In genomic region chr20:5855939-5856338, GRCh38 we compare ENCODE assay signal across 35 cellular contexts. TPM values are rescaled to one million over a fixed set of nuclear protein-coding genes. Genes with fewer than 3 reads are reported as not detected.
"Had no signal": no experiment of that assay in that cellular context is flagged by ENCODE, and none has a peak within 500 bp of the region (broad histone marks: within the 10 kb centered on the region; RNA-seq: fewer than 3 reads in every experiment).

No MANE protein-coding gene starts in this region.

- ATAC-seq: activated naive CD4-positive, alpha-beta T cell treated with anti-CD3 and anti-CD28 coated beads, Interleukin-2, amount 50 U/mL, for 72 hours; activated naive CD8-positive, alpha-beta T cell treated with anti-CD3 and anti-CD28 coated beads, Interleukin-2, amount 50 U/mL, for 24 hours; activated T-cell treated with anti-CD3 and anti-CD28 coated beads, Interleukin-2, amount 50 U/mL, for 4 hours; activated T-cell treated with anti-CD3 and anti-CD28 coated beads, Interleukin-2, amount 50 U/mL, for 72 hours; activated T-helper 17 cell treated with anti-CD3 and anti-CD28 coated beads, Interleukin-2, amount 50 U/mL, for 72 hours; body of pancreas had no signal

- FAIRE-seq: astrocyte, bronchial epithelial cell had no signal

- H3K9me3 ChIP-seq: adrenal gland, ascending aorta, body of pancreas, breast epithelium had no signal

- DNase-seq: activated effector memory CD4-positive, alpha-beta T cell treated with anti-CD3 and anti-CD28 coated beads, Interleukin-2, amount 50 U/mL, for 16 hours; activated effector memory CD4-positive, alpha-beta T cell treated with Interleukin-2 at 50 U/mL for 16 hours; activated gamma-delta T cell; activated gamma-delta T cell treated with Interleukin-2 at 50 U/mL for 16 hours; activated naive CD4-positive, alpha-beta T cell; activated naive CD4-positive, alpha-beta T cell treated with anti-CD3 and anti-CD28 coated beads for 36 hours; activated naive CD4-positive, alpha-beta T cell treated with anti-CD3 and anti-CD28 coated beads, Interleukin-2, amount 10 ng/mL, durations not matched to agents 7 days and 5 days; activated naive CD4-positive, alpha-beta T cell treated with Interleukin-2 at 50 U/mL for 16 hours; activated naive CD8-positive, alpha-beta T cell treated with anti-CD3 and anti-CD28 coated beads for 36 hours; activated naive CD8-positive, alpha-beta T cell treated with anti-CD3 and anti-CD28 coated beads, Interleukin-2, amount 10 ng/mL, durations not matched to agents 7 days and 5 days; activated naive CD8-positive, alpha-beta T cell treated with anti-CD3 and anti-CD28 coated beads, Interleukin-2, amount 50 U/mL, for 24 hours; activated T-cell treated with anti-CD3 and anti-CD28 coated beads, Interleukin-2, amount 50 U/mL, for 1 hour; activated T-cell treated with anti-CD3 and anti-CD28 coated beads, Interleukin-2, amount 50 U/mL, for 24 hours; activated T-cell treated with anti-CD3 and anti-CD28 coated beads, Interleukin-2, amount 50 U/mL, for 4 hours; activated T-cell treated with anti-CD3 and anti-CD28 coated beads, Interleukin-2, amount 50 U/mL, for 48 hours; activated T-cell treated with anti-CD3 and anti-CD28 coated beads, Interleukin-2, amount 50 U/mL, for 72 hours; adrenal gland; amniotic stem cell; amygdala; anterior cingulate cortex; aorta; body of pancreas; brain microvascular endothelial cell; caudate nucleus; central memory CD4-positive, alpha-beta T cell; cerebellar nuclear complex had no signal

- H3K4me1 ChIP-seq: ascending aorta, body of pancreas, breast epithelium had no signal

- H3K27ac ChIP-seq: adrenal gland, ascending aorta, body of pancreas, brain microvascular endothelial cell, breast epithelium, cardiac muscle cell had no signal

- H3K27me3 ChIP-seq: adrenal gland, ascending aorta, body of pancreas, brain microvascular endothelial cell, breast epithelium, cardiac muscle cell had no signal

- H3K36me3 ChIP-seq: adrenal gland, ascending aorta, brain microvascular endothelial cell, breast epithelium, cardiac muscle cell had no signal

- H3K4me3 ChIP-seq: adrenal gland, ascending aorta, body of pancreas, breast epithelium, cardiac muscle cell had no signal

RNA-seq across cellular contexts. Expression of gene CHGB, which starts 55.4 kb away (rescaled TPM):
- total RNA-seq: activated naive CD4-positive, alpha-beta T cell treated with anti-CD3 and anti-CD28 coated beads for 36 hours; activated T-cell treated with anti-CD3 and anti-CD28 coated beads, Interleukin-2, amount 50 U/mL, for 72 hours; activated T-helper 1 cell treated with anti-CD3 and anti-CD28 coated beads, Interleukin-12 subunit alpha, Interleukin-12 subunit beta, Interleukin-2, Interleukin-4 antibody, amounts not matched to agents 30 ng/mL and 10 ng/mL and 1 ng/mL, durations not matched to agents 14 hours and 24 hours and 36 hours; aorta; breast epithelium; bronchial epithelial cell; chondrocyte had no signal
